ENCODE assay signal across 10 cellular contexts in the genomic region with DNA sequence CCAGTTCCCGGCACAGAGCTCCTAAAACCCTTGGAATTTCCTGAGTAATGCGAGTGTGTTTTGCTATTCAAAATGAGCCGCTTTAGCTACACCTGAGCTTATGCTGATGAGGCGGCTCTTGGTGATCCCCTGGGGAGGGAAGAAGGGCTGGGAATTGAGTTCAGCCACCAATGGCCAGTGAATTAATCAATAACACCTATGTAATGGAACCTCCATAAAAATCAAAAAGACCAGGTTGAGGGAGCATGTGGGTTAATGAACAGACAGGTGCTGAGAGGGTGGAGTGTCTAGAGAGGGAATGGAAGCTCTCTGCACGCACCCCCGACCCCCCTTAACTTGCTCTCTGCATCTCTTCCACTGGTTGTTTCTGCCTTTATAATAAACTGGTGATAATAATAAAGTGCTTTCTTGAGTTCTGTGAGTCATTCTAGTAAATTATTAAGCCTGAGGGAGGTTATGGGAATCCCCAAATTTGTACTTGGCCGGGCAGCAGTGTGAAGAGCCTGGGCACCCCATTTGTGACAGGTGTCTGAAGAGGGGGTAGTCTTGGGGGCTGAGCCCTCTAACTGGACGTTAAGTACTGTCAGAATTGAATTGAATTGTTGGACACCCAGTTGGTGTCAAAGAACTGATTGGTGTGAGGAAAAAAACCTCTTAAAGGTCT. TPM values are rescaled to one million over a fixed set of nuclear protein-coding genes. Genes with fewer than 3 reads are reported as not detected.
A peak's percentile ranks its signal among the peaks of the same experiment; 100 is the strongest.
DNase-seq lines count a peak whose midpoint lies in the region; ATAC-seq lines count a peak whose summit lies in the region.
"Had no signal": no experiment of that assay in that cellular context is flagged by ENCODE, and none has a peak within 500 bp of the region (broad histone marks: within the 10 kb centered on the region; RNA-seq: fewer than 3 reads in every experiment).

No MANE protein-coding gene starts in this region.

- H3K4me3 ChIP-seq in skeletal muscle tissue (ENCODE audit: low read length in 3 of 3) (peak overlapping the region in 2 of 3 donors; percentile 17 to 52), right cardiac atrium (ENCODE audit: low read length) (no peak overlapping the region)
- H3K4me3 ChIP-seq: HAP-1 had no signal

- H3K36me3 ChIP-seq in skeletal muscle tissue (ENCODE audit: control insufficient read depth in 3 of 3, insufficient read depth in 3 of 3, low read length in 3 of 3): no peaks in the 10 kb centered on the region
- H3K36me3 ChIP-seq: HAP-1 had no signal

- H3K4me1 Mint-ChIP-seq in activated CD4-positive, alpha-beta memory T cell treated with anti-CD3 and anti-CD28 coated beads for 36 hours (ENCODE audit: low read depth): peaks cover 70% of the 10 kb centered on the region
- H3K4me1 Mint-ChIP-seq in activated CD4-positive, alpha-beta memory T cell treated with anti-CD3 and anti-CD28 coated beads, Interleukin-2, amount 10 ng/mL, durations not matched to agents 7 days and 5 days: peaks cover 44% of the 10 kb centered on the region
- H3K4me1 Mint-ChIP-seq in activated naive CD8-positive, alpha-beta T cell treated with anti-CD3 and anti-CD28 coated beads, Interleukin-2, amount 50 U/mL, for 24 hours: peaks cover 80% of the 10 kb centered on the region
- peaks cover 72% of the 10 kb centered on the region for H3K4me1 Mint-ChIP-seq in activated CD4-positive, alpha-beta T cell treated with anti-CD3 and anti-CD28 coated beads for 36 hours

- no peak overlapping the region for H3K9ac ChIP-seq in skeletal muscle tissue (ENCODE audit: low read depth in 1 of 3, low read length in 3 of 3)

- no peaks in the 10 kb centered on the region for H3K36me3 Mint-ChIP-seq in activated CD4-positive, alpha-beta memory T cell treated with anti-CD3 and anti-CD28 coated beads for 36 hours
- peaks cover 41% of the 10 kb centered on the region for H3K36me3 Mint-ChIP-seq in activated CD4-positive, alpha-beta memory T cell treated with anti-CD3 and anti-CD28 coated beads, Interleukin-2, amount 10 ng/mL, durations not matched to agents 7 days and 5 days (ENCODE audit: low read depth)
- peaks cover under 1% of the 10 kb centered on the region for H3K36me3 Mint-ChIP-seq in activated naive CD8-positive, alpha-beta T cell treated with anti-CD3 and anti-CD28 coated beads, Interleukin-2, amount 50 U/mL, for 24 hours (ENCODE audit: low read depth)
- H3K36me3 Mint-ChIP-seq in activated CD4-positive, alpha-beta T cell treated with anti-CD3 and anti-CD28 coated beads for 36 hours (ENCODE audit: low read depth): peaks cover 2% of the 10 kb centered on the region

- no peaks in the 10 kb centered on the region for H3K27me3 ChIP-seq in skeletal muscle tissue (ENCODE audit: control insufficient read depth in 3 of 3, insufficient read depth in 3 of 3, low read length in 3 of 3)
- H3K27me3 ChIP-seq in right cardiac atrium (ENCODE audit: control insufficient read depth, insufficient read depth): no peaks in the 10 kb centered on the region

- no peak for DNase-seq in activated CD4-positive, alpha-beta memory T cell treated with anti-CD3 and anti-CD28 coated beads for 36 hours
- DNase-seq in activated CD4-positive, alpha-beta memory T cell treated with anti-CD3 and anti-CD28 coated beads, Interleukin-2, amount 10 ng/mL, durations not matched to agents 7 days and 5 days: no peak
- no peak for DNase-seq in activated naive CD8-positive, alpha-beta T cell treated with anti-CD3 and anti-CD28 coated beads, Interleukin-2, amount 50 U/mL, for 24 hours
- no peak for DNase-seq in stimulated activated CD4-positive, alpha-beta T cell treated with anti-CD3 and anti-CD28 coated beads, Interleukin-4, amount 100 ng/mL, for 24 hours
- DNase-seq in right cardiac atrium: no peak
- no peak for DNase-seq in activated CD4-positive, alpha-beta T cell treated with anti-CD3 and anti-CD28 coated beads for 36 hours
- DNase-seq: NCI-H526 had no signal

- peak overlapping the region; percentile 46 for H3K27ac ChIP-seq in skeletal muscle tissue (ENCODE audit: low read depth, low read length)
- H3K27ac ChIP-seq in right cardiac atrium (ENCODE audit: low read length): no peak overlapping the region

- intact Hi-C loops in activated CD4-positive, alpha-beta memory T cell treated with anti-CD3 and anti-CD28 coated beads for 36 hours (cut with micrococcal nuclease): no loop called here
- intact Hi-C loops in right cardiac atrium (cut with DNase I): no loop called here
- intact Hi-C loops in activated CD4-positive, alpha-beta T cell treated with anti-CD3 and anti-CD28 coated beads for 36 hours (cut with DNase I, micrococcal nuclease): no loop called here

- WGBS in right cardiac atrium: 45% methylated on average over 8 of the region's 8 CpGs

- H3K9me3 ChIP-seq in skeletal muscle tissue (ENCODE audit: control insufficient read depth in 3 of 3, low read length in 3 of 3) (no peaks in the 10 kb centered on the region), right cardiac atrium (ENCODE audit: control insufficient read depth, low read length) (no peaks in the 10 kb centered on the region)
- H3K9me3 ChIP-seq: HAP-1 had no signal

- peak overlapping the region; percentile 4 for H3K27ac Mint-ChIP-seq in activated CD4-positive, alpha-beta memory T cell treated with anti-CD3 and anti-CD28 coated beads for 36 hours
- no peak overlapping the region for H3K27ac Mint-ChIP-seq in activated CD4-positive, alpha-beta memory T cell treated with anti-CD3 and anti-CD28 coated beads, Interleukin-2, amount 10 ng/mL, durations not matched to agents 7 days and 5 days
- H3K27ac Mint-ChIP-seq in activated naive CD8-positive, alpha-beta T cell treated with anti-CD3 and anti-CD28 coated beads, Interleukin-2, amount 50 U/mL, for 24 hours: peak overlapping the region; percentile 76
- no peak overlapping the region for H3K27ac Mint-ChIP-seq in activated CD4-positive, alpha-beta T cell treated with anti-CD3 and anti-CD28 coated beads for 36 hours

- no peak overlapping the region for H3K4me3 Mint-ChIP-seq in activated CD4-positive, alpha-beta memory T cell treated with anti-CD3 and anti-CD28 coated beads for 36 hours
- H3K4me3 Mint-ChIP-seq in activated CD4-positive, alpha-beta memory T cell treated with anti-CD3 and anti-CD28 coated beads, Interleukin-2, amount 10 ng/mL, durations not matched to agents 7 days and 5 days: no peak overlapping the region
- H3K4me3 Mint-ChIP-seq in activated naive CD8-positive, alpha-beta T cell treated with anti-CD3 and anti-CD28 coated beads, Interleukin-2, amount 50 U/mL, for 24 hours: no peak overlapping the region
- H3K4me3 Mint-ChIP-seq in activated CD4-positive, alpha-beta T cell treated with anti-CD3 and anti-CD28 coated beads for 36 hours: no peak overlapping the region

- H3K9me3 Mint-ChIP-seq in activated CD4-positive, alpha-beta memory T cell treated with anti-CD3 and anti-CD28 coated beads for 36 hours: peaks cover 6% of the 10 kb centered on the region
- peaks cover 14% of the 10 kb centered on the region for H3K9me3 Mint-ChIP-seq in activated CD4-positive, alpha-beta memory T cell treated with anti-CD3 and anti-CD28 coated beads, Interleukin-2, amount 10 ng/mL, durations not matched to agents 7 days and 5 days
- peaks cover 4% of the 10 kb centered on the region for H3K9me3 Mint-ChIP-seq in activated naive CD8-positive, alpha-beta T cell treated with anti-CD3 and anti-CD28 coated beads, Interleukin-2, amount 50 U/mL, for 24 hours
- H3K9me3 Mint-ChIP-seq in activated CD4-positive, alpha-beta T cell treated with anti-CD3 and anti-CD28 coated beads for 36 hours (ENCODE audit: low read depth): no peaks in the 10 kb centered on the region

- ATAC-seq in HG02943 (IDR thresholded peaks at IDR 0.05; ENCODE audit: low read depth, unreplicated experiment) (peak; percentile 45), right cardiac atrium (no peak)
- no peak for ATAC-seq in activated naive CD8-positive, alpha-beta T cell treated with anti-CD3 and anti-CD28 coated beads, Interleukin-2, amount 50 U/mL, for 24 hours
- no peak for ATAC-seq in activated CD4-positive, alpha-beta T cell treated with anti-CD3 and anti-CD28 coated beads for 36 hours

- no peaks in the 10 kb centered on the region for H3K27me3 Mint-ChIP-seq in activated CD4-positive, alpha-beta memory T cell treated with anti-CD3 and anti-CD28 coated beads for 36 hours
- H3K27me3 Mint-ChIP-seq in activated CD4-positive, alpha-beta memory T cell treated with anti-CD3 and anti-CD28 coated beads, Interleukin-2, amount 10 ng/mL, durations not matched to agents 7 days and 5 days: no peaks in the 10 kb centered on the region
- no peaks in the 10 kb centered on the region for H3K27me3 Mint-ChIP-seq in activated naive CD8-positive, alpha-beta T cell treated with anti-CD3 and anti-CD28 coated beads, Interleukin-2, amount 50 U/mL, for 24 hours
- H3K27me3 Mint-ChIP-seq in activated CD4-positive, alpha-beta T cell treated with anti-CD3 and anti-CD28 coated beads for 36 hours: no peaks in the 10 kb centered on the region

- CTCF ChIA-PET in activated CD4-positive, alpha-beta memory T cell treated with anti-CD3 and anti-CD28 coated beads for 36 hours (lab: Charles Lee): interaction anchor here (0.9 to 2.4 kb wide), 3 partner anchors 20 to 121 kb away, joined by 3 to 8 read pairs (median 3); no protein-coding TSS in a partner anchor
- CTCF ChIA-PET in activated CD4-positive, alpha-beta memory T cell treated with anti-CD3 and anti-CD28 coated beads, Interleukin-2, amount 10 ng/mL, durations not matched to agents 7 days and 5 days (lab: Charles Lee): interaction anchor here (1.4 to 2.1 kb wide), 2 partner anchors 14 to 20 kb away, joined by 4 to 6 read pairs; no protein-coding TSS in a partner anchor
- CTCF ChIA-PET in activated CD4-positive, alpha-beta T cell treated with anti-CD3 and anti-CD28 coated beads for 36 hours (lab: Charles Lee): interaction anchor here (1.3 to 1.9 kb wide), 6 partner anchors 11 to 123 kb away, joined by 3 to 11 read pairs (median 4); partner anchors contain the start of gene SERPINB1

- peaks cover 5 to 8% (median 6%) of the 10 kb centered on the region in 3 donors for H3K4me1 ChIP-seq in skeletal muscle tissue (ENCODE audit: control insufficient read depth in 3 of 3, insufficient read depth in 3 of 3, low read length in 3 of 3)
- no peaks in the 10 kb centered on the region for H3K4me1 ChIP-seq in right cardiac atrium (ENCODE audit: control insufficient read depth, insufficient read depth, low read length)

- POLR2A ChIA-PET in activated CD4-positive, alpha-beta memory T cell treated with anti-CD3 and anti-CD28 coated beads for 36 hours (lab: Charles Lee): interaction anchor here (1.4 kb wide), 1 partner anchor 9 kb away, joined by 3 read pairs; no protein-coding TSS in a partner anchor
- POLR2A ChIA-PET in activated CD4-positive, alpha-beta memory T cell treated with anti-CD3 and anti-CD28 coated beads, Interleukin-2, amount 10 ng/mL, durations not matched to agents 7 days and 5 days (lab: Charles Lee): interaction anchor here (1.0 to 1.9 kb wide), 5 partner anchors 9 to 123 kb away, joined by 3 to 6 read pairs (median 4); partner anchors contain the start of gene SERPINB1
- POLR2A ChIA-PET in activated CD4-positive, alpha-beta T cell treated with anti-CD3 and anti-CD28 coated beads for 36 hours (lab: Charles Lee): interaction anchor here (0.7 to 1.3 kb wide), 3 partner anchors 9 to 70 kb away, joined by 3 to 4 read pairs (median 3); partner anchors contain the start of gene SERPINB1

RNA-seq across cellular contexts. Expression of gene SERPINB1, which starts 24.7 kb away (rescaled TPM):
- 100 to 1,000 TPM; 164 to 169 TPM for total RNA-seq in activated CD4-positive, alpha-beta memory T cell treated with anti-CD3 and anti-CD28 coated beads for 36 hours
- 10 to 100 TPM; 85.0 to 86.5 TPM for total RNA-seq in activated CD4-positive, alpha-beta memory T cell treated with anti-CD3 and anti-CD28 coated beads, Interleukin-2, amount 10 ng/mL, durations not matched to agents 7 days and 5 days
- total RNA-seq in skeletal muscle tissue: 11.5 TPM
- total RNA-seq in right cardiac atrium: 10 to 100 TPM; 27.3 to 42.1 (median 32.7) TPM
- polyA plus RNA-seq in right cardiac atrium: 23.6 TPM
- 100 to 1,000 TPM; 200 to 243 TPM for total RNA-seq in activated CD4-positive, alpha-beta T cell treated with anti-CD3 and anti-CD28 coated beads for 36 hours

RNA-seq across cellular contexts. Expression of gene SERPINB9, which starts 36.8 kb away (rescaled TPM):
- total RNA-seq in activated CD4-positive, alpha-beta memory T cell treated with anti-CD3 and anti-CD28 coated beads for 36 hours: 10 to 100 TPM; 69.9 to 72.6 TPM
- 10 to 100 TPM; 50.0 to 51.3 TPM for total RNA-seq in activated CD4-positive, alpha-beta memory T cell treated with anti-CD3 and anti-CD28 coated beads, Interleukin-2, amount 10 ng/mL, durations not matched to agents 7 days and 5 days
- total RNA-seq in skeletal muscle tissue (3.1 TPM), right cardiac atrium (10 to 100 TPM in 1 of 4 donors, 1 to 10 TPM in 3; 6.8 to 15.8 (median 8.6) TPM)
- 3.5 TPM for polyA plus RNA-seq in right cardiac atrium
- 100 to 1,000 TPM in 1 of 2 experiments, 10 to 100 TPM in 1; 90.0 to 109 TPM for total RNA-seq in activated CD4-positive, alpha-beta T cell treated with anti-CD3 and anti-CD28 coated beads for 36 hours

Comparison
In these comparisons a context has a peak if more than half of its experiments do, and no peak if none do; other contexts are left out.
1. H3K27ac Mint-ChIP-seq: peak in activated CD4-positive, alpha-beta memory T cell treated with anti-CD3 and anti-CD28 coated beads for 36 hours (single experiment) and activated naive CD8-positive, alpha-beta T cell treated with anti-CD3 and anti-CD28 coated beads, Interleukin-2, amount 50 U/mL, for 24 hours (single experiment); none in activated CD4-positive, alpha-beta memory T cell treated with anti-CD3 and anti-CD28 coated beads, Interleukin-2, amount 10 ng/mL, durations not matched to agents 7 days and 5 days (single experiment) and activated CD4-positive, alpha-beta T cell treated with anti-CD3 and anti-CD28 coated beads for 36 hours (single experiment).